15 cellular contexts compared by ENCODE assay signal in the genomic region with DNA sequence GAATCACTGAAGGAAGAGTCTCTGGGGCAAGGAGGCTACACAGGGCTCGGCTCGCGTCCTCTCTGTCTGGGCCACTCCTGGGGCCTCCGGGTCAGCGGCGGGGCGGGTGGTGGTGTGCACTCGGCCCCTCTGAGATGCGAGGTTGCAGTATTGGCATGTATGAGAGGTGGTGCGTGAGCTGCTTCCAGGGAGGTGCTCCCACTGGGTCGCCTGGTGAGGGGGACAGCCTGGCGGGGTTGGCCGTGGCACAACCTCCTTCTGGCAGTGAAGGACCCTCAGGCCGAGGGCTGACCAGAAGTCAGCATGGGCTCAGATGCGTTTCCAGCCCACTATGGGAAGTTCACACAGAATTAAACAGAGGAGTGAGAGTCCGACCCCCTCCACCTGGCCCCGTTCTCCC. TPM values are rescaled to one million over a fixed set of nuclear protein-coding genes. Genes with fewer than 3 reads are reported as not detected.
DNase-seq lines count a peak whose midpoint lies in the region; ATAC-seq and TF ChIP-seq lines count a peak whose summit lies in the region.
"Had no signal": no experiment of that assay in that cellular context is flagged by ENCODE, and none has a peak within 500 bp of the region (broad histone marks: within the 10 kb centered on the region; RNA-seq: fewer than 3 reads in every experiment).

No MANE protein-coding gene starts in this region.

- peak overlapping the region; percentile 14 for H3K9ac ChIP-seq in adipocyte (ENCODE audit: low read length)

- no TSS peak for BruUV-seq in Caco-2 (replicated peaks; lab: Mats Ljungman, UMichigan)

- 89 to 93% methylated on average over 17 of the region's 17 CpGs for WGBS in sigmoid colon, 2 donors

- CTCF ChIA-PET in Caco-2 (lab: Charles Lee), result no interaction called here

- no peaks in the 10 kb centered on the region for H3K9me3 Mint-ChIP-seq in Caco-2 (ENCODE audit: unreplicated experiment)
- no peaks in the 10 kb centered on the region for H3K9me3 Mint-ChIP-seq in activated naive CD8-positive, alpha-beta T cell treated with anti-CD3 and anti-CD28 coated beads, Interleukin-2, amount 50 U/mL, for 24 hours
- H3K9me3 Mint-ChIP-seq: IgD-negative memory B cell had no signal

- H3K4me3 Mint-ChIP-seq in Caco-2 (ENCODE audit: unreplicated experiment), result no peak overlapping the region
- no peak overlapping the region for H3K4me3 Mint-ChIP-seq in activated naive CD8-positive, alpha-beta T cell treated with anti-CD3 and anti-CD28 coated beads, Interleukin-2, amount 50 U/mL, for 24 hours
- H3K4me3 Mint-ChIP-seq: IgD-negative memory B cell, T-helper 17 cell had no signal

- H3K27me3 ChIP-seq in Caco-2 (replicated peaks; ENCODE audit: control insufficient read depth, insufficient read depth, low read length) (no peaks in the 10 kb centered on the region), adipocyte (replicated peaks; ENCODE audit: control insufficient read depth, insufficient read depth, low read length) (no peaks in the 10 kb centered on the region), sigmoid colon (no peaks in the 10 kb centered on the region)
- H3K27me3 ChIP-seq: cardiac muscle cell, left lung had no signal

- peak overlapping the region; percentile 1 to 89 (median 24) for H3K27ac ChIP-seq in sigmoid colon
- H3K27ac ChIP-seq: cardiac muscle cell, left lung, neutrophil had no signal

- no peaks in the 10 kb centered on the region for H3K27me3 Mint-ChIP-seq in Caco-2 (ENCODE audit: insufficient read depth, unreplicated experiment)
- peaks cover 13% of the 10 kb centered on the region for H3K27me3 Mint-ChIP-seq in activated naive CD8-positive, alpha-beta T cell treated with anti-CD3 and anti-CD28 coated beads, Interleukin-2, amount 50 U/mL, for 24 hours

- TF ChIP-seq POLR2A in sigmoid colon (IDR thresholded peaks at IDR 0.05), result no peak

- no peak for DNase-seq in Caco-2
- no peak for DNase-seq in adipocyte (ENCODE audit: low read depth)
- peak; percentile 25 for DNase-seq in left ventricle myocardium superior
- no peak for DNase-seq in sigmoid colon
- no peak for DNase-seq in GDM1 (lab: John Stamatoyannopoulos, UW)
- DNase-seq in GM19240 (ENCODE audit: insufficient read length, low spot score), result no peak
- no peak for DNase-seq in activated naive CD8-positive, alpha-beta T cell treated with anti-CD3 and anti-CD28 coated beads, Interleukin-2, amount 50 U/mL, for 24 hours
- DNase-seq: activated CD4-positive, alpha-beta T cell treated with anti-CD3 and anti-CD28 coated beads for 4 hours; NCI-H1105 treated with DMSO at 0.1 percent for 48 hours; T-helper 17 cell had no signal

- POLR2A ChIA-PET in Caco-2 (lab: Charles Lee), result no interaction called here

- peaks cover 53% of the 10 kb centered on the region for H3K4me1 Mint-ChIP-seq in Caco-2 (ENCODE audit: low read depth, unreplicated experiment)
- H3K4me1 Mint-ChIP-seq in activated naive CD8-positive, alpha-beta T cell treated with anti-CD3 and anti-CD28 coated beads, Interleukin-2, amount 50 U/mL, for 24 hours, result peaks cover 28% of the 10 kb centered on the region

- TF ChIP-seq EP300 in sigmoid colon (IDR thresholded peaks at IDR 0.05), result no peak

- H3K9me3 ChIP-seq in Caco-2 (no peaks in the 10 kb centered on the region), adipocyte (ENCODE audit: control insufficient read depth, low read length) (no peaks in the 10 kb centered on the region), sigmoid colon (no peaks in the 10 kb centered on the region)
- H3K9me3 ChIP-seq: left lung, neutrophil had no signal

- H3K36me3 ChIP-seq in Caco-2 (ENCODE audit: control insufficient read depth, insufficient read depth, low read length), result no peaks in the 10 kb centered on the region
- no peaks in the 10 kb centered on the region for H3K36me3 ChIP-seq in adipocyte (ENCODE audit: control insufficient read depth, insufficient read depth, low read length, severe bottlenecking)
- H3K36me3 ChIP-seq in sigmoid colon, result no peaks in the 10 kb centered on the region
- H3K36me3 ChIP-seq: cardiac muscle cell, left lung, neutrophil had no signal

- intact Hi-C loops in Caco-2 (cut with micrococcal nuclease; ENCODE audit: unreplicated experiment) (no loop called here), left ventricle myocardium superior (cut with micrococcal nuclease) (no loop called here), sigmoid colon (cut with DNase I) (loop anchor here (2.0 kb wide), 1 partner anchor 74 kb away; no protein-coding TSS in a partner anchor)

- H3K36me3 Mint-ChIP-seq in Caco-2 (ENCODE audit: insufficient read depth, unreplicated experiment), result peaks cover 18% of the 10 kb centered on the region
- no peaks in the 10 kb centered on the region for H3K36me3 Mint-ChIP-seq in activated naive CD8-positive, alpha-beta T cell treated with anti-CD3 and anti-CD28 coated beads, Interleukin-2, amount 50 U/mL, for 24 hours (ENCODE audit: low read depth)

- H3K4me3 ChIP-seq in Caco-2 (ENCODE audit: low read depth, low read length), result no peak overlapping the region
- no peak overlapping the region for H3K4me3 ChIP-seq in adipocyte (ENCODE audit: low read length)
- H3K4me3 ChIP-seq in sigmoid colon, result no peak overlapping the region
- H3K4me3 ChIP-seq: cardiac muscle cell, left lung had no signal

- H3K27ac Mint-ChIP-seq in Caco-2 (ENCODE audit: unreplicated experiment), result peak overlapping the region; percentile 99
- no peak overlapping the region for H3K27ac Mint-ChIP-seq in activated naive CD8-positive, alpha-beta T cell treated with anti-CD3 and anti-CD28 coated beads, Interleukin-2, amount 50 U/mL, for 24 hours
- H3K27ac Mint-ChIP-seq: IgD-negative memory B cell, T-helper 17 cell had no signal

- TF ChIP-seq CTCF in Caco-2 (IDR thresholded peaks at IDR 0.05; ENCODE audit: insufficient read depth in 1 of 2, low read depth in 1 of 2, low read length in 1 of 2, severe bottlenecking in 1 of 2, unreplicated experiment in 1 of 2), result no peak
- no peak for TF ChIP-seq CTCF in sigmoid colon (IDR thresholded peaks at IDR 0.05)

- peaks cover 61% of the 10 kb centered on the region for H3K4me1 ChIP-seq in Caco-2
- H3K4me1 ChIP-seq in adipocyte (ENCODE audit: control insufficient read depth, insufficient read depth, low read length), result peaks cover 38% of the 10 kb centered on the region
- H3K4me1 ChIP-seq in sigmoid colon, result peaks cover 0 to 34% (median 29%) of the 10 kb centered on the region in 4 donors

- no peak for ATAC-seq in left ventricle myocardium superior
- no peak for ATAC-seq in HG03521 (IDR thresholded peaks at IDR 0.05; ENCODE audit: unreplicated experiment)
- no peak for ATAC-seq in activated naive CD8-positive, alpha-beta T cell treated with anti-CD3 and anti-CD28 coated beads, Interleukin-2, amount 50 U/mL, for 24 hours
- ATAC-seq: T-helper 17 cell had no signal

RNA-seq across cellular contexts. Expression of a gene that starts 38.5 kb away (rescaled TPM):
- total RNA-seq in Caco-2 (2022) (160 and 170 TPM in 2 replicates), left ventricle myocardium superior (52.4 TPM), sigmoid colon (100 to 1,000 TPM in 3 of 4 donors, 10 to 100 TPM in 1; 39.7 to 197 (median 103) TPM)
- polyA plus RNA-seq in sigmoid colon, result 10 to 100 TPM in 1 of 3 donors, 1 to 10 TPM in 2; 4.4 to 34.8 (median 5.4) TPM
